Comparison of ENCODE assay signal across 8 cellular contexts in the genomic region with DNA sequence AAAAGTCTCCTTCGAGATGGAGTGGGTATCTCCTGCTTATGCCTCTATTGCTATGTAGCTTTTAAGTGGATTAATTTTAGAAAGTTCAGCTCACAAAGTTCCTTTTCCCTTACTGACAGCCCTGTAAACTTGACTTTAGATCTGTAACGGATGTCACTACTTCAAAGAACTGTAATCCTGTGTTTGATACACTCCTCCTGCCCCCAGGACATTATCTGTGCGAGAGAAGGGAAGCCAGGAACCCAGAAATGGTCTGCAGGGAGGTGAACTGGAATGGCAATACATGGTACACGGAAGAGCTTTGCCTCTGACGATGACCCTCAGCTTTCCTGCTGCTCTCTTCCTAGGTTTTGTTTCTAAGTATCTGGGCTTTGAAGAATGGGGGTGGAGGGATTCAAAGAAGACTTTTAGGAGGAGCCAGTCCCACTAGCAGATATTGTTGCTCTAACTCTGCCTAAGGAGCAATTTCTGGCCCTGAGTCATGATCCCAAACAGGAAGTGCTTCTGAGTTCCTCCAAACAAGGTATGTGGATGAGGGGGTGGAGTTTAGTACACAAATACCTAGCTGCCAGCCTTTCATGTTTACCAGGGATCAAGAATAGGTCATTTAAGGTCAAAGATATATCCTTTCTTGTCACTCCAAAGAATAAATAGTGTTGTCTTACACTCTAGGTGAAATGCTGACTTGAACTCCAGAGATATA. TPM values are rescaled to one million over a fixed set of nuclear protein-coding genes. Genes with fewer than 3 reads are reported as not detected.
A peak's percentile ranks its signal among the peaks of the same experiment; 100 is the strongest.
DNase-seq lines count a peak whose midpoint lies in the region; ATAC-seq and TF ChIP-seq lines count a peak whose summit lies in the region.

No MANE protein-coding gene starts in this region.

- H3K27ac Mint-ChIP-seq in natural killer cell, result no peak overlapping the region

- H3K27me3 ChIP-seq in muscle layer of duodenum (ENCODE audit: low read depth, low read length), result no peaks in the 10 kb centered on the region

- H3K36me3 ChIP-seq in muscle layer of duodenum (ENCODE audit: control insufficient read depth in 1 of 2, insufficient read depth in 2 of 2, low read length in 2 of 2), result no peaks in the 10 kb centered on the region

- no peaks in the 10 kb centered on the region for H3K9me3 Mint-ChIP-seq in natural killer cell

- peaks cover 5 to 13% of the 10 kb centered on the region in 2 donors for H3K4me1 ChIP-seq in muscle layer of duodenum (ENCODE audit: control insufficient read depth in 1 of 2, insufficient read depth in 2 of 2, low read length in 2 of 2)

- peaks cover 0 to 11% of the 10 kb centered on the region in 2 donors for H3K27me3 Mint-ChIP-seq in natural killer cell (ENCODE audit: low read depth in 2 of 2)

- no peaks in the 10 kb centered on the region for H3K4me1 Mint-ChIP-seq in natural killer cell

- no peak for TF ChIP-seq POLR2A in NB4 (IDR thresholded peaks at IDR 0.05; ENCODE audit: extremely low read depth, insufficient read length)

- no peak overlapping the region for H3K4me3 Mint-ChIP-seq in natural killer cell

- no peak for ATAC-seq in GM21381 (IDR thresholded peaks at IDR 0.05; ENCODE audit: unreplicated experiment)
- no peak for ATAC-seq in natural killer cell

- H3K36me3 Mint-ChIP-seq in natural killer cell, result no peaks in the 10 kb centered on the region

- H3K27ac ChIP-seq in muscle layer of duodenum (ENCODE audit: low read length), result peak overlapping the region; percentile 35

- no peak overlapping the region for H3K4me3 ChIP-seq in NB4 (ENCODE audit: low read depth, low read length)
- H3K4me3 ChIP-seq in choroid plexus epithelial cell (ENCODE audit: low read depth, low read length), result no peak overlapping the region
- H3K4me3 ChIP-seq in muscle layer of duodenum (ENCODE audit: low read depth in 1 of 2, low read length in 2 of 2), result no peak overlapping the region

- no peaks in the 10 kb centered on the region for H3K9me3 ChIP-seq in muscle layer of duodenum (ENCODE audit: control insufficient read depth in 1 of 2, low read length in 2 of 2)

- DNase-seq in GM04504 (ENCODE audit: low read depth), result peak; percentile 22
- peak; percentile 30 for DNase-seq in NB4 (ENCODE audit: low read depth)
- DNase-seq in choroid plexus epithelial cell (ENCODE audit: low read depth), result peak; percentile 71
- DNase-seq in natural killer cell, result no peak
- DNase-seq in NCI-H1048 (lab: John Stamatoyannopoulos, UW), result no peak
- DNase-seq in cerebellar nuclear complex (lab: John Stamatoyannopoulos, UW), result no peak

- intact Hi-C loops in natural killer cell (cut with micrococcal nuclease), result no loop called here

- TF ChIP-seq CTCF in NB4 (IDR thresholded peaks at IDR 0.05; ENCODE audit: low read depth, low read length) (no peak), choroid plexus epithelial cell (conservative IDR thresholded peaks at IDR 0.05; ENCODE audit: low read depth, low read length) (no peak), natural killer cell (IDR thresholded peaks at IDR 0.05) (no peak)

RNA-seq across cellular contexts. Expression of a gene that starts 43.4 kb away (rescaled TPM):
- total RNA-seq in natural killer cell, result not detected

Comparison
In these comparisons a context has a peak if more than half of its experiments do, and no peak if none do; other contexts are left out.
1. DNase-seq: peak in GM04504 (single experiment), NB4 (single experiment) and choroid plexus epithelial cell (single experiment); none in natural killer cell (single experiment), NCI-H1048 (single experiment) and cerebellar nuclear complex (0 of 2).